15 cellular contexts compared by ENCODE assay signal in the genomic region with DNA sequence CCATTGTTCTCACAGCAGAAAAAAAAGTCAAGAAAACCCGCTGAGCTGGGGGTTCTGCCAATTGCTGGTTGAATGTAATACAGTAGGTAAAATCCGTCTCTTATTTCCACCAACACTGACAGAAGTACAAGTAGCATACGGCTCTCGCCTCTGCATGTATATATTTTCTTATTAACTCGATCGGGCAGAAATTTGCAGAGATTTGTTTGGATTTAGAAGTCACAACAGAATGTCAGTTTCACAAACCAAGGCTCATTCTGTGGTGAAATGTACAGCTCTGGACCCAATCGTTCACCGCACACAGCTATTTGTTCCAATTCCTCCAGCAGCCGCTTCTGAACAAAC.
DNase-seq lines count a peak whose midpoint lies in the region; ATAC-seq and TF ChIP-seq lines count a peak whose summit lies in the region.
"Had no signal": no experiment of that assay in that cellular context is flagged by ENCODE, and none has a peak within 500 bp of the region (broad histone marks: within the 10 kb centered on the region; RNA-seq: fewer than 3 reads in every experiment).

No MANE protein-coding gene starts in this region.

- H3K27ac ChIP-seq in breast epithelium (peak overlapping the region; percentile 43 to 61), mammary epithelial cell (ENCODE audit: insufficient read depth, low read depth, low read length) (no peak overlapping the region), muscle layer of duodenum (ENCODE audit: low read length) (peak overlapping the region; percentile 5)
- H3K27ac ChIP-seq: KMS-11, tibial artery, VCaP had no signal

- no peak overlapping the region for H3K9ac ChIP-seq in mammary epithelial cell (ENCODE audit: insufficient read depth, low read length)
- H3K9ac ChIP-seq: KMS-11 had no signal

- no peak for TF ChIP-seq POLR2A in breast epithelium (IDR thresholded peaks at IDR 0.05)

- no peak overlapping the region for H2AFZ ChIP-seq in mammary epithelial cell (ENCODE audit: low read depth, low read length)

- dilution Hi-C loops in mammary epithelial cell (cut with HindIII; ENCODE audit: low sequenced_read_pairs) = no loop called here

- no peak for DNase-seq in breast epithelium (ENCODE audit: low spot score in 2 of 2)
- no peak for DNase-seq in mammary epithelial cell
- DNase-seq in type B pancreatic cell (ENCODE audit: extremely low spot score, unreplicated experiment) = no peak
- DNase-seq in COLO829 (ENCODE audit: low spot score) = no peak
- no peak for DNase-seq in activated T-cell treated with anti-CD3 and anti-CD28 coated beads, Interleukin-2, amount 50 U/mL, for 24 hours
- DNase-seq: activated T-cell treated with anti-CD3 and anti-CD28 coated beads for 4 hours, endodermal cell, NCI-H187, SIG-M5, tibial artery had no signal

- H3K4me1 Mint-ChIP-seq in brain = peaks cover 92% of the 10 kb centered on the region
- peaks cover 58% of the 10 kb centered on the region for H3K4me1 Mint-ChIP-seq in type B pancreatic cell (ENCODE audit: unreplicated experiment)
- H3K4me1 Mint-ChIP-seq in activated T-cell treated with anti-CD3 and anti-CD28 coated beads, Interleukin-2, amount 50 U/mL, for 24 hours (ENCODE audit: low read depth) = no peaks in the 10 kb centered on the region

- in situ Hi-C loops in mammary epithelial cell (cut with MboI; ENCODE audit: low sequenced_read_pairs in 2 of 2) = no loop called here

- H3K27me3 ChIP-seq in breast epithelium (no peaks in the 10 kb centered on the region), mammary epithelial cell (ENCODE audit: insufficient read depth, low read length) (no peaks in the 10 kb centered on the region), muscle layer of duodenum (ENCODE audit: low read depth, low read length) (no peaks in the 10 kb centered on the region)
- H3K27me3 ChIP-seq: tibial artery had no signal

- no peak overlapping the region for H3K4me2 ChIP-seq in mammary epithelial cell (ENCODE audit: insufficient read depth, low read depth, low read length)
- H3K4me2 ChIP-seq: KMS-11 had no signal

- H3K9me3 ChIP-seq in breast epithelium (no peaks in the 10 kb centered on the region), mammary epithelial cell (replicated peaks; ENCODE audit: insufficient read depth, low read length) (no peaks in the 10 kb centered on the region), muscle layer of duodenum (ENCODE audit: control insufficient read depth in 1 of 2, low read length in 2 of 2) (no peaks in the 10 kb centered on the region)
- H3K9me3 ChIP-seq: tibial artery had no signal

- no peaks in the 10 kb centered on the region for H3K79me2 ChIP-seq in mammary epithelial cell (ENCODE audit: insufficient read depth, low read length)

- TF ChIP-seq CTCF in breast epithelium (IDR thresholded peaks at IDR 0.05) (no peak), mammary epithelial cell (conservative IDR thresholded peaks at IDR 0.05 in 1 of 2, IDR thresholded peaks at IDR 0.05 in 1 of 2; ENCODE audit: extremely low read depth in 1 of 2, insufficient read depth in 1 of 2, low read depth in 1 of 2, low read length in 2 of 2) (no peak), brain (conservative IDR thresholded peaks at IDR 0.05) (no peak), type B pancreatic cell (conservative IDR thresholded peaks at IDR 0.05) (no peak)

- ATAC-seq in GM19452 (IDR thresholded peaks at IDR 0.05; ENCODE audit: unreplicated experiment) = no peak

- CTCF ChIA-PET in mammary epithelial cell (lab: Charles Lee; ENCODE audit: low non-redundant PET) = no interaction called here

- peaks cover 5% of the 10 kb centered on the region for H3K36me3 Mint-ChIP-seq in brain
- no peaks in the 10 kb centered on the region for H3K36me3 Mint-ChIP-seq in type B pancreatic cell
- no peaks in the 10 kb centered on the region for H3K36me3 Mint-ChIP-seq in activated T-cell treated with anti-CD3 and anti-CD28 coated beads, Interleukin-2, amount 50 U/mL, for 24 hours (ENCODE audit: low read depth)

- no peaks in the 10 kb centered on the region for H4K20me1 ChIP-seq in mammary epithelial cell (ENCODE audit: insufficient read depth, low read length)

- peak overlapping the region; percentile 48 to 80 (median 66) for H3K4me3 Mint-ChIP-seq in brain
- H3K4me3 Mint-ChIP-seq in type B pancreatic cell = peak overlapping the region; percentile 78
- no peak overlapping the region for H3K4me3 Mint-ChIP-seq in activated T-cell treated with anti-CD3 and anti-CD28 coated beads, Interleukin-2, amount 50 U/mL, for 24 hours
- H3K4me3 Mint-ChIP-seq: endodermal cell had no signal

- H3K4me1 ChIP-seq in breast epithelium (peaks cover 0 to 4% of the 10 kb centered on the region in 2 donors), mammary epithelial cell (ENCODE audit: insufficient read depth, low read length) (no peaks in the 10 kb centered on the region), muscle layer of duodenum (ENCODE audit: control insufficient read depth in 1 of 2, insufficient read depth in 2 of 2, low read length in 2 of 2) (peaks cover 0 to 15% of the 10 kb centered on the region in 2 donors)

- H3K4me3 ChIP-seq in breast epithelium = peak overlapping the region; percentile 1 to 39 (median 18)
- no peak overlapping the region for H3K4me3 ChIP-seq in mammary epithelial cell (replicated peaks in 1 of 3; ENCODE audit: insufficient read depth in 1 of 3, low read depth in 2 of 3, low read length in 3 of 3)
- H3K4me3 ChIP-seq in muscle layer of duodenum (ENCODE audit: low read depth in 1 of 2, low read length in 2 of 2) = peak overlapping the region; percentile 0 to 41
- H3K4me3 ChIP-seq: tibial artery had no signal

- H3K9me3 Mint-ChIP-seq in brain (no peaks in the 10 kb centered on the region), type B pancreatic cell (no peaks in the 10 kb centered on the region)
- H3K9me3 Mint-ChIP-seq in activated T-cell treated with anti-CD3 and anti-CD28 coated beads, Interleukin-2, amount 50 U/mL, for 24 hours = no peaks in the 10 kb centered on the region
- H3K9me3 Mint-ChIP-seq: endodermal cell had no signal

- H3K36me3 ChIP-seq in breast epithelium (no peaks in the 10 kb centered on the region), mammary epithelial cell (ENCODE audit: insufficient read depth, low read length) (no peaks in the 10 kb centered on the region), muscle layer of duodenum (ENCODE audit: control insufficient read depth in 1 of 2, insufficient read depth in 2 of 2, low read length in 2 of 2) (no peaks in the 10 kb centered on the region)
- H3K36me3 ChIP-seq: tibial artery had no signal

- BruUV-seq in mammary epithelial cell (replicated peaks; lab: Mats Ljungman, UMichigan) = no TSS peak

- peak overlapping the region; percentile 21 to 91 (median 77) for H3K27ac Mint-ChIP-seq in brain
- H3K27ac Mint-ChIP-seq in type B pancreatic cell = peak overlapping the region; percentile 62
- H3K27ac Mint-ChIP-seq in activated T-cell treated with anti-CD3 and anti-CD28 coated beads, Interleukin-2, amount 50 U/mL, for 24 hours = no peak overlapping the region

- no peaks in the 10 kb centered on the region for H3K27me3 Mint-ChIP-seq in brain
- no peaks in the 10 kb centered on the region for H3K27me3 Mint-ChIP-seq in type B pancreatic cell
- H3K27me3 Mint-ChIP-seq in activated T-cell treated with anti-CD3 and anti-CD28 coated beads, Interleukin-2, amount 50 U/mL, for 24 hours = no peaks in the 10 kb centered on the region

- 93% methylated on average over 9 of the region's 9 CpGs for WGBS in mammary epithelial cell (ENCODE audit: low coverage, missing lambda C conversion rate)

- intact Hi-C loops in breast epithelium (cut with DNase I; ENCODE audit: low total_unique reads) = no loop called here
- intact Hi-C loops in mammary epithelial cell (cut with micrococcal nuclease) = no loop called here

Comparison
In these comparisons a context has a peak if more than half of its experiments do, and no peak if none do; other contexts are left out.
1. H3K4me3 ChIP-seq: peak in breast epithelium (3 of 3) and muscle layer of duodenum (2 of 2); none in mammary epithelial cell (0 of 3).